ENCODE assay signal across 8 cellular contexts in the genomic region with DNA sequence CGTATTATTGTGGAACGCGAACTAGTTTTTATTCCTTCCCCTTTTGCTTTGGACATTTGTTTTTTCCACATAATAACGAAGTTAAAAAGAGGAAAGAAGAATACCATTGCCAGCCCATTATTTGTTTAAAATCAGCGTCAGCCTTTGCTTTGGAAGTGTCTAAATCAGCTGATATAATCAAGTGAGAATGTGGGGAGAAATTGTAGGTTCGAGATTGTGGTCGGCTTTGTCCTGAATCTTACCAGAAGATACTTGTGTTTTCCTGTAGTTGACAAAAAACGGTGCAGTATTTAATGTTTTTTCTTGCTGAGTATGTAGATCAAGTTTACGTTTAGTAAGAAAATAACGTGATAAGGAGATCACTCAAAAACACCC. TPM values are rescaled to one million over a fixed set of nuclear protein-coding genes. Genes with fewer than 3 reads are reported as not detected.
DNase-seq lines count a peak whose midpoint lies in the region; ATAC-seq and TF ChIP-seq lines count a peak whose summit lies in the region.

No MANE protein-coding gene starts in this region.

- intact Hi-C loops in sigmoid colon (cut with DNase I): loop anchor here (2.0 to 5.0 kb wide), 4 partner anchors 99 to 199 kb away; no protein-coding TSS in a partner anchor

- no peaks in the 10 kb centered on the region for H3K9me3 Mint-ChIP-seq in activated CD4-positive, alpha-beta memory T cell treated with anti-CD3 and anti-CD28 coated beads, Interleukin-2, amount 10 ng/mL, durations not matched to agents 7 days and 5 days

- peak overlapping the region; percentile 54 for H3K4me3 ChIP-seq in BJ (ENCODE audit: low read depth, low read length)
- H3K4me3 ChIP-seq in HFF-Myc (replicated peaks; ENCODE audit: low read depth, low read length): peak overlapping the region; percentile 89
- peak overlapping the region; percentile 65 to 95 (median 67) for H3K4me3 ChIP-seq in sigmoid colon

- peaks cover 25% of the 10 kb centered on the region for H3K36me3 Mint-ChIP-seq in activated CD4-positive, alpha-beta memory T cell treated with anti-CD3 and anti-CD28 coated beads, Interleukin-2, amount 10 ng/mL, durations not matched to agents 7 days and 5 days (ENCODE audit: low read depth)

- no peaks in the 10 kb centered on the region for H3K27me3 ChIP-seq in BJ (ENCODE audit: control insufficient read depth, insufficient read depth, low read length)
- H3K27me3 ChIP-seq in sigmoid colon: no peaks in the 10 kb centered on the region

- no peak for DNase-seq in BJ (ENCODE audit: low read depth)
- DNase-seq in HFF-Myc (ENCODE audit: extremely low read depth, low read depth): no peak
- no peak for DNase-seq in activated CD4-positive, alpha-beta memory T cell treated with anti-CD3 and anti-CD28 coated beads, Interleukin-2, amount 10 ng/mL, durations not matched to agents 7 days and 5 days
- DNase-seq in glomerular visceral epithelial cell (ENCODE audit: extremely low spot score): peak; percentile 10
- no peak for DNase-seq in sigmoid colon
- no peak for DNase-seq in COR-L47 (lab: John Stamatoyannopoulos, UW)
- no peak for DNase-seq in HK-2 (ENCODE audit: unreplicated experiment)

- TF ChIP-seq POLR2A in sigmoid colon (IDR thresholded peaks at IDR 0.05): no peak

- CTCF ChIA-PET in BJ (lab: Yijun Ruan, JAX): interaction anchor here (0.6 to 1.5 kb wide), 2 partner anchors 43 to 155 kb away, joined by 3 to 4 read pairs; no protein-coding TSS in a partner anchor
- CTCF ChIA-PET in activated CD4-positive, alpha-beta memory T cell treated with anti-CD3 and anti-CD28 coated beads, Interleukin-2, amount 10 ng/mL, durations not matched to agents 7 days and 5 days (lab: Charles Lee): interaction anchor here (0.6 to 4.5 kb wide), 5 partner anchors 17 to 196 kb away, joined by 3 to 36 read pairs (median 3); no protein-coding TSS in a partner anchor

- H3K4me1 ChIP-seq in sigmoid colon: peaks cover 0 to 27% (median 20%) of the 10 kb centered on the region in 4 donors

- WGBS in sigmoid colon, 2 donors: 0 to 1% methylated on average over 10 of the region's 10 CpGs

- H3K4me1 Mint-ChIP-seq in activated CD4-positive, alpha-beta memory T cell treated with anti-CD3 and anti-CD28 coated beads, Interleukin-2, amount 10 ng/mL, durations not matched to agents 7 days and 5 days: peaks cover 29% of the 10 kb centered on the region

- POLR2A ChIA-PET in BJ (lab: Charles Lee): no interaction called here
- POLR2A ChIA-PET in activated CD4-positive, alpha-beta memory T cell treated with anti-CD3 and anti-CD28 coated beads, Interleukin-2, amount 10 ng/mL, durations not matched to agents 7 days and 5 days (lab: Charles Lee): interaction anchor here (0.7 to 4.9 kb wide), 32 partner anchors 9 to 997 kb away, joined by 3 to 85 read pairs (median 6); partner anchors contain the start of genes IPO7, NRIP3, TMEM41B and TMEM9B

- H3K36me3 ChIP-seq in BJ (ENCODE audit: control insufficient read depth, insufficient read depth, low read length): no peaks in the 10 kb centered on the region
- H3K36me3 ChIP-seq in sigmoid colon: no peaks in the 10 kb centered on the region

- H3K9me3 ChIP-seq in sigmoid colon: no peaks in the 10 kb centered on the region

- no peak for TF ChIP-seq CTCF in BJ (IDR thresholded peaks at IDR 0.05; ENCODE audit: insufficient read depth, low read depth, low read length)
- TF ChIP-seq CTCF in HFF-Myc (IDR thresholded peaks at IDR 0.05; ENCODE audit: low read depth, low read length, missing control alignments): no peak
- no peak for TF ChIP-seq CTCF in sigmoid colon (IDR thresholded peaks at IDR 0.05)

- H3K27ac Mint-ChIP-seq in activated CD4-positive, alpha-beta memory T cell treated with anti-CD3 and anti-CD28 coated beads, Interleukin-2, amount 10 ng/mL, durations not matched to agents 7 days and 5 days: peak overlapping the region; percentile 95

- H3K27me3 Mint-ChIP-seq in activated CD4-positive, alpha-beta memory T cell treated with anti-CD3 and anti-CD28 coated beads, Interleukin-2, amount 10 ng/mL, durations not matched to agents 7 days and 5 days: no peaks in the 10 kb centered on the region

- H3K4me3 Mint-ChIP-seq in activated CD4-positive, alpha-beta memory T cell treated with anti-CD3 and anti-CD28 coated beads, Interleukin-2, amount 10 ng/mL, durations not matched to agents 7 days and 5 days: peak overlapping the region; percentile 95

- no peak for ATAC-seq in HG03457 (IDR thresholded peaks at IDR 0.05; ENCODE audit: unreplicated experiment)

- no peak for TF ChIP-seq EP300 in sigmoid colon (IDR thresholded peaks at IDR 0.05)

- peak overlapping the region; percentile 95 to 100 (median 96) for H3K27ac ChIP-seq in sigmoid colon

RNA-seq across cellular contexts. Expression of gene ZNF143, which starts 0.9 kb away (rescaled TPM):
- polyA plus RNA-seq in BJ (2011; rRNA removed) (26.6 and 27.8 TPM in 2 replicates), sigmoid colon (10 to 100 TPM; 13.2 to 17.7 (median 14.8) TPM)
- polyA minus RNA-seq in BJ (2011; rRNA and poly(A)+ RNA removed): 51.0 and 60.8 TPM in 2 replicates
- 10 to 100 TPM; 43.5 to 45.5 TPM for total RNA-seq in activated CD4-positive, alpha-beta memory T cell treated with anti-CD3 and anti-CD28 coated beads, Interleukin-2, amount 10 ng/mL, durations not matched to agents 7 days and 5 days
- 10 to 100 TPM; 20.2 to 48.4 (median 32.4) TPM for total RNA-seq in sigmoid colon
